Comparison of ENCODE assay signal across 24 cellular contexts in genomic region chr2:173231465-173231864, GRCh38.
DNase-seq lines count a peak whose midpoint lies in the region; ATAC-seq and TF ChIP-seq lines count a peak whose summit lies in the region.
"Had no signal": no experiment of that assay in that cellular context is flagged by ENCODE, and none has a peak within 500 bp of the region (broad histone marks: within the 10 kb centered on the region; RNA-seq: fewer than 3 reads in every experiment).

No MANE protein-coding gene starts in this region.

- H3K27me3 ChIP-seq in heart left ventricle (no peaks in the 10 kb centered on the region), lung (ENCODE audit: control insufficient read depth, insufficient read depth) (no peaks in the 10 kb centered on the region), skeletal muscle tissue (ENCODE audit: control insufficient read depth in 3 of 3, insufficient read depth in 3 of 3, low read length in 3 of 3) (no peaks in the 10 kb centered on the region)
- H3K27me3 ChIP-seq: BLaER1 treated with 17β-estradiol and CSF1 and Interleukin-3, amounts not matched to agents 10 nM and 100 nM; MG63 had no signal

- TF ChIP-seq CTCF in heart left ventricle (IDR thresholded peaks at IDR 0.05) (no peak), lung (IDR thresholded peaks at IDR 0.05; ENCODE audit: control extremely low read depth, extremely low read depth) (no peak)

- H3K27me3 Mint-ChIP-seq in T-helper 17 cell, result peaks cover 8% of the 10 kb centered on the region
- H3K27me3 Mint-ChIP-seq: type B pancreatic cell had no signal

- 0 to 43% (median 32%) methylated on average over 1 of the region's 1 CpG for WGBS in heart left ventricle, 4 donors
- WGBS in lung, 2 donors, result 51 to 89% methylated on average over 1 of the region's 1 CpG

- peak overlapping the region; percentile 67 for H3K27ac Mint-ChIP-seq in T-helper 17 cell
- H3K27ac Mint-ChIP-seq: activated CD4-positive, alpha-beta T cell treated with anti-CD3 and anti-CD28 coated beads for 36 hours; activated naive CD4-positive, alpha-beta T cell treated with anti-CD3 and anti-CD28 coated beads, Interleukin-2, amount 50 U/mL, for 72 hours; T-helper 2 cell treated with Interferon-gamma antibody and Interleukin-4, amounts not matched to agents 5 μg/mL and 100 μg/mL, for 36 hours; type B pancreatic cell had no signal

- H3K36me3 ChIP-seq in heart left ventricle (peaks cover 0 to 36% (median 9%) of the 10 kb centered on the region in 9 donors), lung (ENCODE audit: control insufficient read depth in 2 of 2, insufficient read depth in 2 of 2, low read length in 2 of 2) (peaks cover 4 to 9% of the 10 kb centered on the region in 2 donors), skeletal muscle tissue (ENCODE audit: control insufficient read depth in 3 of 3, insufficient read depth in 3 of 3, low read length in 3 of 3) (no peaks in the 10 kb centered on the region)
- H3K36me3 ChIP-seq: MG63 had no signal

- intact Hi-C loops in heart left ventricle (cut with DNase I), result no loop called here

- H3K9ac ChIP-seq in skeletal muscle tissue (ENCODE audit: low read depth in 1 of 3, low read length in 3 of 3), result peak overlapping the region in 1 of 3 donors; percentile 34
- H3K9ac ChIP-seq: BLaER1 treated with 17β-estradiol and CSF1 and Interleukin-3, amounts not matched to agents 10 nM and 100 nM; parathyroid adenoma had no signal

- H3K4me3 ChIP-seq in heart left ventricle (no peak overlapping the region), lung (no peak overlapping the region), skeletal muscle tissue (ENCODE audit: low read length in 3 of 3) (no peak overlapping the region)
- H3K4me3 ChIP-seq: BLaER1 treated with 17β-estradiol and CSF1 and Interleukin-3, amounts not matched to agents 10 nM and 100 nM; MG63 had no signal

- ATAC-seq in T-helper 17 cell, result no peak
- peak; percentile 16 to 50 (median 34) for ATAC-seq in heart left ventricle
- peak; percentile 42 for ATAC-seq in lung (ENCODE audit: insufficient read depth, low FRiP score)
- ATAC-seq: activated CD4-positive, alpha-beta T cell treated with anti-CD3 and anti-CD28 coated beads for 36 hours; activated naive CD4-positive, alpha-beta T cell treated with anti-CD3 and anti-CD28 coated beads, Interleukin-2, amount 50 U/mL, for 72 hours had no signal

- peaks cover 0 to 15% (median 10%) of the 10 kb centered on the region in 12 donors for H3K4me1 ChIP-seq in heart left ventricle
- H3K4me1 ChIP-seq in lung (ENCODE audit: control insufficient read depth in 2 of 2, insufficient read depth in 2 of 2, low read length in 2 of 2), result peaks cover 0 to 2% of the 10 kb centered on the region in 2 donors
- H3K4me1 ChIP-seq in skeletal muscle tissue (ENCODE audit: control insufficient read depth in 3 of 3, insufficient read depth in 3 of 3, low read length in 3 of 3), result peaks cover 22 to 30% (median 24%) of the 10 kb centered on the region in 3 donors
- H3K4me1 ChIP-seq: BLaER1 treated with 17β-estradiol and CSF1 and Interleukin-3, amounts not matched to agents 10 nM and 100 nM; parathyroid adenoma had no signal

- H3K27ac ChIP-seq in heart left ventricle, result peak overlapping the region in 3 of 12 donors; percentile 4 to 28 (median 11)
- peak overlapping the region in 1 of 2 donors; percentile 9 for H3K27ac ChIP-seq in lung (ENCODE audit: low read depth in 1 of 2, low read length in 1 of 2)
- H3K27ac ChIP-seq in skeletal muscle tissue (ENCODE audit: low read depth, low read length), result peak overlapping the region; percentile 67
- H3K27ac ChIP-seq: BLaER1 treated with 17β-estradiol and CSF1 and Interleukin-3, amounts not matched to agents 10 nM and 100 nM; HL-60; parathyroid adenoma had no signal

- DNase-seq in T-helper 17 cell, result no peak
- DNase-seq in heart left ventricle, result no peak
- no peak for DNase-seq in lung (ENCODE audit: low spot score)
- DNase-seq in 8988T, result no peak
- DNase-seq in NCI-H1105 treated with DMSO at 0.1 percent for 48 hours (lab: John Stamatoyannopoulos, UW), result no peak
- no peak for DNase-seq in SIG-M5 (lab: John Stamatoyannopoulos, UW)
- no peak for DNase-seq in NCI-H524 (lab: John Stamatoyannopoulos, UW)
- DNase-seq: activated CD4-positive, alpha-beta T cell treated with anti-CD3 and anti-CD28 coated beads for 36 hours; cortex of kidney; effector memory CD4-positive, alpha-beta T cell; GDM1; HCEC 1CT; KG1; MG63; right cardiac atrium; stimulated activated CD4-positive, alpha-beta T cell treated with anti-CD3 and anti-CD28 coated beads, Interleukin-4, amount 100 ng/mL, for 1 hour had no signal

- no peak for TF ChIP-seq POLR2A in heart left ventricle (IDR thresholded peaks at IDR 0.05)

- H3K4me1 Mint-ChIP-seq in T-helper 17 cell, result no peaks in the 10 kb centered on the region

- H3K36me3 Mint-ChIP-seq in T-helper 17 cell (ENCODE audit: low read depth), result peaks cover 3% of the 10 kb centered on the region
- H3K36me3 Mint-ChIP-seq: activated naive CD4-positive, alpha-beta T cell treated with anti-CD3 and anti-CD28 coated beads, Interleukin-2, amount 50 U/mL, for 72 hours had no signal

- no peak overlapping the region for H3K4me3 Mint-ChIP-seq in T-helper 17 cell
- H3K4me3 Mint-ChIP-seq: activated CD4-positive, alpha-beta T cell treated with anti-CD3 and anti-CD28 coated beads for 36 hours; nephron; T-helper 2 cell treated with Interferon-gamma antibody and Interleukin-4, amounts not matched to agents 5 μg/mL and 100 μg/mL, for 36 hours; type B pancreatic cell had no signal

- H3K9me3 ChIP-seq in T-helper 17 cell (ENCODE audit: control insufficient read depth, low read length, poor library complexity, severe bottlenecking) (no peaks in the 10 kb centered on the region), heart left ventricle (no peaks in the 10 kb centered on the region), lung (ENCODE audit: control insufficient read depth in 2 of 2, insufficient read depth in 1 of 2, low read length in 1 of 2) (no peaks in the 10 kb centered on the region), skeletal muscle tissue (ENCODE audit: control insufficient read depth in 3 of 3, low read length in 3 of 3) (no peaks in the 10 kb centered on the region)
- H3K9me3 ChIP-seq: BLaER1 treated with 17β-estradiol and CSF1 and Interleukin-3, amounts not matched to agents 10 nM and 100 nM; MG63 had no signal
